Comparison of ENCODE assay signal across 16 cellular contexts in the genomic region with DNA sequence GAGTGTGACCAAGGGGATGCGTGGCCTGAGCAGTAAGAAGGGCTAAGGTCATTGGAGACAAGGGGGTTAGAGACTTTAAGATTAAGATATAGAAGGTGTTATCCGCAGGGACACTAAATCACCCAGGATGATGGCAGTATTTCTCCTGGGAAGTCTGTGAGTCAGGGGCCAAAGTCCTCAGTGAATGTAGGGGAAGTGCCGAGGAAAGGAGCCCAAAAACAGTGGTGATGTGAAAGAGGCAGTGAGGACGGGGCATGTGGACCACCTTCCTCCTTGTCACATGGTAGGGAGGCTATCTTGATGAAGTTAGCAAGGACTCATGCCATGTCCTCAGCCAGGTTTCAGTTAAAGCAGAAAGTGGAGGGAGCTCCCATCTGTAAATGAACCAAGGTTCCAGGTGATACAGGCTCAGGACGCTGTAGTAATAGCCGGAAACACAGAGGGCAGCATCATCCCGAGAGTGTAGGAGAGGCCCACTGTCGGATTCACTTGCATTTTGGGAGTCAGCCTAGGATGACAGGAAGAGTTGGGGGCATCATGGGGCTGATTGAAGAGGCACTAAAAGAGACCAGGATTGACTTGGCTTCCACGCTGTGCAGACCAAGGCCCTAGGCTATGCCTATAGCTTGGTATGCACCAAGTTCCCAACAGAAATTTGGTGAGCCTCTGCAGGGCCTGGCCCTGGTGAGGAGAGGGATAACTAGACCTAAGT. TPM values are rescaled to one million over a fixed set of nuclear protein-coding genes. Genes with fewer than 3 reads are reported as not detected.
A peak's percentile ranks its signal among the peaks of the same experiment; 100 is the strongest.
DNase-seq lines count a peak whose midpoint lies in the region; ATAC-seq, FAIRE-seq and TF ChIP-seq lines count a peak whose summit lies in the region.
"Had no signal": no experiment of that assay in that cellular context is flagged by ENCODE, and none has a peak within 500 bp of the region (broad histone marks: within the 10 kb centered on the region; RNA-seq: fewer than 3 reads in every experiment).

No MANE protein-coding gene starts in this region.

- H4K20me1 ChIP-seq in GM12878 (ENCODE audit: control insufficient read depth, insufficient read depth) (no peaks in the 10 kb centered on the region), GM23248 (ENCODE audit: insufficient read depth) (no peaks in the 10 kb centered on the region)

- TF ChIP-seq EP300 in GM12878 (IDR thresholded peaks at IDR 0.05; ENCODE audit: borderline replicate concordance in 1 of 2, control insufficient read depth in 1 of 2, low read depth in 2 of 2, low read length in 2 of 2), result no peak

- WGBS in GM12878 (ENCODE audit: insufficient coverage, insufficient replicate concordance, low lambda C conversion rate, missing lambda C conversion rate), result 80% methylated on average over 9 of the region's 9 CpGs
- 90 to 92% methylated on average over 9 of the region's 9 CpGs for WGBS in GM23248 (ENCODE audit: low coverage in 1 of 2, low lambda C conversion rate in 2 of 2, missing lambda C conversion rate in 2 of 2), 2 experiments

- intact Hi-C loops in GM12878 (cut with micrococcal nuclease; ENCODE audit: unreplicated experiment), result no loop called here

- no peak overlapping the region for H2AFZ ChIP-seq in GM12878 (ENCODE audit: control insufficient read depth, low read depth, low read length)
- H2AFZ ChIP-seq in GM23248, result no peak overlapping the region

- in situ Hi-C loops in GM12878 (cut with MboI) (no loop called here), GM23248 (cut with MboI) (no loop called here)

- H3K4me3 ChIP-seq in GM12864 (ENCODE audit: low read depth, low read length), result no peak overlapping the region
- no peak overlapping the region for H3K4me3 ChIP-seq in GM12878
- no peak overlapping the region for H3K4me3 ChIP-seq in GM23248
- H3K4me3 ChIP-seq: BLaER1 treated with 17β-estradiol and CSF1 and Interleukin-3, amounts not matched to agents 10 nM and 100 nM; coronary artery; testis had no signal

- POLR2A ChIA-PET in GM12878 (lab: Charles Lee), result interaction anchor here (1.5 kb wide), 1 partner anchor 30 kb away, joined by 4 read pairs; no protein-coding TSS in a partner anchor

- no peaks in the 10 kb centered on the region for H3K27me3 Mint-ChIP-seq in IgD-negative memory B cell

- RAD21 ChIA-PET in GM12878 (lab: Charles Lee; ENCODE audit: unreplicated experiment), result interaction anchor here (1.0 kb wide), 1 partner anchor 31 kb away, joined by 4 read pairs; no protein-coding TSS in a partner anchor

- no peak for DNase-seq in GM12864 (ENCODE audit: low read depth)
- DNase-seq in GM12878 (ENCODE audit: low read depth, low spot score), result no peak
- peak; percentile 59 for DNase-seq in mesenteric fat pad (ENCODE audit: low spot score)
- DNase-seq in GM23248, result no peak
- DNase-seq: left cardiac atrium, NCI-H1417, NCI-H446, T1000, testis had no signal

- H3K36me3 ChIP-seq in GM12878 (ENCODE audit: control insufficient read depth in 2 of 2, insufficient read depth in 2 of 2, low read length in 1 of 2), result no peaks in the 10 kb centered on the region
- no peaks in the 10 kb centered on the region for H3K36me3 ChIP-seq in GM23248 (ENCODE audit: low read depth)
- H3K36me3 ChIP-seq: BLaER1 treated with 17β-estradiol and CSF1 and Interleukin-3, amounts not matched to agents 10 nM and 100 nM had no signal

- BruUV-seq in GM12878 (replicated peaks; lab: Mats Ljungman, UMichigan), result no TSS peak

- ATAC-seq in GM12878 (peak; percentile 39), HG02884 (IDR thresholded peaks at IDR 0.05; ENCODE audit: unreplicated experiment) (no peak), GM19324 (IDR thresholded peaks at IDR 0.05; ENCODE audit: low FRiP score, unreplicated experiment) (no peak)
- ATAC-seq: left cardiac atrium had no signal

- no peak for TF ChIP-seq RAD21 in GM12878 (IDR thresholded peaks at IDR 0.05; ENCODE audit: insufficient read depth, low read depth, low read length)

- no peak overlapping the region for H3K4me2 ChIP-seq in GM12878 (ENCODE audit: control insufficient read depth, insufficient read depth)
- no peak overlapping the region for H3K4me2 ChIP-seq in GM23248 (ENCODE audit: unreplicated experiment)
- H3K4me2 ChIP-seq: BLaER1 treated with 17β-estradiol and CSF1 and Interleukin-3, amounts not matched to agents 10 nM and 100 nM had no signal

- no peak for TF ChIP-seq POLR2A in GM12878 (IDR thresholded peaks at IDR 0.05; ENCODE audit: low read depth, low read length)

- H3K27me3 ChIP-seq in GM12878 (replicated peaks in 1 of 2; ENCODE audit: control insufficient read depth in 2 of 2, insufficient read depth in 2 of 2, low read length in 1 of 2) (no peaks in the 10 kb centered on the region; a peak in 1 of 4 replicates), GM23248 (replicated peaks; ENCODE audit: insufficient read depth) (no peaks in the 10 kb centered on the region)
- H3K27me3 ChIP-seq: testis had no signal

- FAIRE-seq in GM12878 (lab: Jason Lieb, UNC), result no peak
- FAIRE-seq: astrocyte had no signal

- no peaks in the 10 kb centered on the region for H3K79me2 ChIP-seq in GM12878 (ENCODE audit: control insufficient read depth, insufficient read depth, low read length)
- no peaks in the 10 kb centered on the region for H3K79me2 ChIP-seq in GM23248 (ENCODE audit: insufficient read depth)

- CTCF ChIA-PET in GM12878 (lab: Yijun Ruan, JAX), result interaction anchor here (0.8 to 1.5 kb wide), 3 partner anchors 31 to 142 kb away, joined by 3 to 6 read pairs (median 3); no protein-coding TSS in a partner anchor

- H3K27ac ChIP-seq in GM12878 (ENCODE audit: control insufficient read depth, insufficient read depth) (no peak overlapping the region), GM23248 (no peak overlapping the region)
- H3K27ac ChIP-seq: BLaER1 treated with 17β-estradiol and CSF1 and Interleukin-3, amounts not matched to agents 10 nM and 100 nM; coronary artery; epithelial cell of prostate; testis had no signal

- SMC1A ChIA-PET in GM12878 (lab: Charles Lee; ENCODE audit: uncharacterized antibody, unreplicated experiment), result interaction anchor here (0.6 to 2.0 kb wide), 3 partner anchors 10 to 143 kb away, joined by 3 to 4 read pairs (median 3); no protein-coding TSS in a partner anchor

- peaks cover 27% of the 10 kb centered on the region for H3K4me1 ChIP-seq in GM12878 (ENCODE audit: control insufficient read depth, insufficient read depth, low read length)
- peaks cover under 1% of the 10 kb centered on the region; the same call in 1 of the 2 replicates for H3K4me1 ChIP-seq in GM23248 (ENCODE audit: insufficient read depth)
- H3K4me1 ChIP-seq: testis had no signal

- H3K4me3 Mint-ChIP-seq in IgD-negative memory B cell, result no peak overlapping the region

- no peaks in the 10 kb centered on the region for H3K9me2 ChIP-seq in GM23248 (ENCODE audit: insufficient read depth)

- TF ChIP-seq CTCF in GM12864 (IDR thresholded peaks at IDR 0.05; ENCODE audit: low read depth, low read length, missing control alignments) (peak; percentile 32), GM12878 (IDR thresholded peaks at IDR 0.05 in 2 of 3, conservative IDR thresholded peaks at IDR 0.05 in 1 of 3; ENCODE audit: control insufficient read depth in 2 of 3, extremely low read depth in 1 of 3, insufficient read depth in 1 of 3, low read depth in 3 of 3, low read length in 3 of 3) (no peak)

- peak overlapping the region in 2 of 3 donors; percentile 31 to 54 for H3K27ac Mint-ChIP-seq in IgD-negative memory B cell

- H3K9ac ChIP-seq in GM12878 (ENCODE audit: control insufficient read depth, insufficient read depth, low read length) (no peak overlapping the region), GM23248 (no peak overlapping the region)
- H3K9ac ChIP-seq: BLaER1 treated with 17β-estradiol and CSF1 and Interleukin-3, amounts not matched to agents 10 nM and 100 nM had no signal

- H3K4me1 Mint-ChIP-seq in IgD-negative memory B cell, result peaks cover 16 to 25% (median 17%) of the 10 kb centered on the region in 3 donors

- H3K9me3 ChIP-seq in GM12878 (replicated peaks; ENCODE audit: control insufficient read depth, insufficient read depth, low read length) (no peaks in the 10 kb centered on the region; the same call in 2 of the 3 replicates), GM23248 (ENCODE audit: low read depth) (no peaks in the 10 kb centered on the region)
- H3K9me3 ChIP-seq: BLaER1 treated with 17β-estradiol and CSF1 and Interleukin-3, amounts not matched to agents 10 nM and 100 nM; testis had no signal

- peaks cover under 1% of the 10 kb centered on the region; the same call in 1 of the 2 replicates for H3F3A ChIP-seq in GM23248 (ENCODE audit: insufficient read depth)

- peaks cover 2% of the 10 kb centered on the region for H3K36me3 Mint-ChIP-seq in IgD-negative memory B cell

- peaks cover 0 to 2% (median 0%) of the 10 kb centered on the region in 3 donors for H3K9me3 Mint-ChIP-seq in IgD-negative memory B cell

RNA-seq across cellular contexts. Expression of a gene that starts 33.5 kb away (rescaled TPM):
- polyA plus RNA-seq in IgD-negative memory B cell (47.8 TPM), GM12878 (2011; rRNA removed) (54.1 and 71.9 TPM in 2 replicates), GM12878 (2014; fragmentation: Illumina TruSeq; extraction: Trizol) (69.5 and 84.0 TPM in 2 replicates), GM12878 (2014; fragmentation: Nextera tagmentation; extraction: Ambion mirVana) (10 to 100 TPM; 20.6 to 22.2 TPM), GM12878 (2014; rRNA removed) (39.6 and 41.0 TPM in 2 replicates), GM12878 (2016; fragmentation: Nextera tagmentation; extraction: Ambion mirVana) (10 to 100 TPM; 13.8 to 28.0 TPM), GM23248 (2016; fragmentation: Nextera tagmentation; extraction: Ambion mirVana) (11.8 and 13.1 TPM in 2 replicates)
- 98.0 and 98.8 TPM in 2 replicates for total RNA-seq in GM12878 (2013; cell fraction: nucleolus; rRNA removed)
- total RNA-seq in GM12878 (2014; rRNA removed) (53.9 and 58.4 TPM in 2 replicates), GM12878 (2014; rRNA removed; fragmentation: Illumina TruSeq; extraction: Trizol) (51.1 and 51.4 TPM in 2 replicates), GM12878 (2021) (51.7 and 58.0 TPM in 2 replicates), mesenteric fat pad (17.5 TPM)
- polyA plus RNA-seq in GM12878 (2011; ENCODE audit: low read depth), result 10.7 TPM
- polyA plus RNA-seq in GM12878 (2011; cell fraction: cytosol; rRNA removed), result 17.6 and 21.0 TPM in 2 replicates
- polyA plus RNA-seq in GM12878 (2011; cell fraction: nucleus; rRNA removed), result 46.7 and 55.2 TPM in 2 replicates
- polyA plus RNA-seq in GM12878 (2012), result 16.9 and 21.6 TPM in 2 replicates
- 26.8 and 46.9 TPM in 2 replicates for polyA minus RNA-seq in GM12878 (2011; rRNA and poly(A)+ RNA removed)
- 13.4 and 19.4 TPM in 2 replicates for polyA minus RNA-seq in GM12878 (2011; cell fraction: cytosol; rRNA and poly(A)+ RNA removed)
- 35.7 and 71.9 TPM in 2 replicates for polyA minus RNA-seq in GM12878 (2011; cell fraction: nucleus; rRNA and poly(A)+ RNA removed)
- total RNA-seq in GM23248 (2014; rRNA removed; shearing (Covaris generic)), result 28.1 and 35.2 TPM in 2 replicates

RNA-seq across cellular contexts. Expression of a gene that starts 56.9 kb away (rescaled TPM):
- 298 TPM for polyA plus RNA-seq in IgD-negative memory B cell
- 27.9 and 32.6 TPM in 2 replicates for total RNA-seq in GM12878 (2013; cell fraction: nucleolus; rRNA removed)
- total RNA-seq in GM12878 (2014; rRNA removed), result 35.9 and 40.5 TPM in 2 replicates
- total RNA-seq in GM12878 (2014; rRNA removed; fragmentation: Illumina TruSeq; extraction: Trizol), result 61.1 and 62.4 TPM in 2 replicates
- total RNA-seq in GM12878 (2021), result 53.0 and 54.0 TPM in 2 replicates
- polyA plus RNA-seq in GM12878 (2011; ENCODE audit: low read depth), result 24.7 TPM
- 20.6 and 25.0 TPM in 2 replicates for polyA plus RNA-seq in GM12878 (2011; rRNA removed)
- polyA plus RNA-seq in GM12878 (2011; cell fraction: cytosol; rRNA removed), result 11.5 and 15.5 TPM in 2 replicates
- 5.0 and 8.3 TPM in 2 replicates for polyA plus RNA-seq in GM12878 (2011; cell fraction: nucleus; rRNA removed)
- 32.6 and 42.6 TPM in 2 replicates for polyA plus RNA-seq in GM12878 (2012)
- 60.9 and 69.6 TPM in 2 replicates for polyA plus RNA-seq in GM12878 (2014; fragmentation: Illumina TruSeq; extraction: Trizol)
- polyA plus RNA-seq in GM12878 (2014; fragmentation: Nextera tagmentation; extraction: Ambion mirVana), result 10 to 100 TPM; 28.7 to 30.9 TPM
- polyA plus RNA-seq in GM12878 (2014; rRNA removed), result 32.6 and 36.7 TPM in 2 replicates
- 10 to 100 TPM; 46.6 to 51.8 TPM for polyA plus RNA-seq in GM12878 (2016; fragmentation: Nextera tagmentation; extraction: Ambion mirVana)
- 20.6 and 22.3 TPM in 2 replicates for polyA minus RNA-seq in GM12878 (2011; rRNA and poly(A)+ RNA removed)
- polyA minus RNA-seq in GM12878 (2011; cell fraction: cytosol; rRNA and poly(A)+ RNA removed), result 11.2 and 13.0 TPM in 2 replicates
- polyA minus RNA-seq in GM12878 (2011; cell fraction: nucleus; rRNA and poly(A)+ RNA removed), result 4.5 and 9.9 TPM in 2 replicates
- total RNA-seq in mesenteric fat pad, result 81.9 TPM
- total RNA-seq in GM23248 (2014; rRNA removed; shearing (Covaris generic)), result 41.6 and 46.4 TPM in 2 replicates
- polyA plus RNA-seq in GM23248 (2016; fragmentation: Nextera tagmentation; extraction: Ambion mirVana), result 70.8 and 73.3 TPM in 2 replicates
